16 cellular contexts compared by ENCODE assay signal in genomic region chr9:37909326-37909725, GRCh38.
"Had no signal": no experiment of that assay in that cellular context is flagged by ENCODE, and none has a peak within 500 bp of the region (broad histone marks: within the 10 kb centered on the region; RNA-seq: fewer than 3 reads in every experiment).

No MANE protein-coding gene starts in this region.

- H3K36me3 Mint-ChIP-seq: brain; naive thymus-derived CD8-positive, alpha-beta T cell had no signal

- H3K4me3 ChIP-seq: mucosa of descending colon, right lobe of liver, thoracic aorta, uterus had no signal

- H3K36me3 ChIP-seq: right lobe of liver, thoracic aorta, uterus had no signal

- H3K27ac ChIP-seq: right lobe of liver, thoracic aorta, uterus had no signal

- H3K9me3 Mint-ChIP-seq: activated B cell treated with CpG ODN at 0.5 μM for 24 hours; activated CD4-positive, alpha-beta T cell treated with anti-CD3 and anti-CD28 coated beads, Interleukin-2, amount 10 ng/mL, durations not matched to agents 24 days and 14 days; activated naive CD4-positive, alpha-beta T cell treated with anti-CD3 and anti-CD28 coated beads, Interleukin-2, amount 50 U/mL, for 72 hours; brain; dendritic cell treated with granulocyte-macrophage colony-stimulating factor and Interleukin-4, amounts not matched to agents 40 ng/mL and 50 ng/mL, for 4 days; naive thymus-derived CD8-positive, alpha-beta T cell; stimulated activated naive CD8-positive, alpha-beta T cell treated with anti-CD3 and anti-CD28 coated beads, Interleukin-15, Interleukin-2, amounts not matched to agents 100 ng/mL and 50 ng/mL, for 24 hours had no signal

- ATAC-seq: activated naive CD4-positive, alpha-beta T cell treated with anti-CD3 and anti-CD28 coated beads, Interleukin-2, amount 50 U/mL, for 72 hours; esophagus mucosa; mucosa of descending colon; naive thymus-derived CD8-positive, alpha-beta T cell; T-helper 17 cell had no signal

- H3K27me3 ChIP-seq: right lobe of liver, uterus had no signal

- H3K4me3 Mint-ChIP-seq: activated B cell treated with CpG ODN at 0.5 μM for 24 hours; activated CD4-positive, alpha-beta T cell treated with anti-CD3 and anti-CD28 coated beads, Interleukin-2, amount 10 ng/mL, durations not matched to agents 24 days and 14 days; brain; dendritic cell treated with granulocyte-macrophage colony-stimulating factor and Interleukin-4, amounts not matched to agents 40 ng/mL and 50 ng/mL, for 4 days; naive thymus-derived CD8-positive, alpha-beta T cell; stimulated activated naive CD8-positive, alpha-beta T cell treated with anti-CD3 and anti-CD28 coated beads, Interleukin-15, Interleukin-2, amounts not matched to agents 100 ng/mL and 50 ng/mL, for 24 hours; T-helper 17 cell had no signal

- DNase-seq: activated B cell treated with CpG ODN at 0.5 μM for 24 hours; activated CD4-positive, alpha-beta T cell treated with anti-CD3 and anti-CD28 coated beads, Interleukin-2, amount 10 ng/mL, durations not matched to agents 24 days and 14 days; amygdala; hypothalamus; mucosa of descending colon; naive thymus-derived CD8-positive, alpha-beta T cell; T-helper 17 cell; uterus had no signal

- H3K27ac Mint-ChIP-seq: activated B cell treated with CpG ODN at 0.5 μM for 24 hours; activated CD4-positive, alpha-beta T cell treated with anti-CD3 and anti-CD28 coated beads, Interleukin-2, amount 10 ng/mL, durations not matched to agents 24 days and 14 days; activated naive CD4-positive, alpha-beta T cell treated with anti-CD3 and anti-CD28 coated beads, Interleukin-2, amount 50 U/mL, for 72 hours; brain; dendritic cell treated with granulocyte-macrophage colony-stimulating factor and Interleukin-4, amounts not matched to agents 40 ng/mL and 50 ng/mL, for 4 days; progenitor cell of endocrine pancreas; stimulated activated naive CD8-positive, alpha-beta T cell treated with anti-CD3 and anti-CD28 coated beads, Interleukin-15, Interleukin-2, amounts not matched to agents 100 ng/mL and 50 ng/mL, for 24 hours; T-helper 17 cell had no signal

- H3K27me3 Mint-ChIP-seq: activated B cell treated with CpG ODN at 0.5 μM for 24 hours; dendritic cell treated with granulocyte-macrophage colony-stimulating factor and Interleukin-4, amounts not matched to agents 40 ng/mL and 50 ng/mL, for 4 days; progenitor cell of endocrine pancreas; stimulated activated naive CD8-positive, alpha-beta T cell treated with anti-CD3 and anti-CD28 coated beads, Interleukin-15, Interleukin-2, amounts not matched to agents 100 ng/mL and 50 ng/mL, for 24 hours had no signal
